ENCODE assay signal across 9 cellular contexts in the genomic region with DNA sequence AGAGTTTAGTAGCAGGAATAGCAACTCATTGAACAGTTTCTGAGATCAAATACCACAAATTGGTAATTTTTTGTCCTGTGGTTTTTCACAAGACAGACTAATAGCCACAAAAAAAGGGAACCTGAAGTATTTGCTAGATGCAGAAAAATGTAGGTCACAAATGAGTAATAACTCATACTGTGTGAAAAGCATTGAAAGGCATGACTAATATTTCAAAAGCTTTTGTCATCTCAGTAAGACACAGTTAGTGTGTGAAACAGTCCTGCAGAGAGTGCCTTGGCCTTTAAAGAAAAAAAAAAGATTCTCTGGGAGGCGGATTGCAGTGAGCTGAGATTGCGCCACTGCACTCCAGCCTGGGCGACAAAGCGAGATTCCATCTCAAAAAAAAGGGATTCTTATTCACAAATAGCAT. TPM values are rescaled to one million over a fixed set of nuclear protein-coding genes. Genes with fewer than 3 reads are reported as not detected.
DNase-seq lines count a peak whose midpoint lies in the region; ATAC-seq and TF ChIP-seq lines count a peak whose summit lies in the region.
"Had no signal": no experiment of that assay in that cellular context is flagged by ENCODE, and none has a peak within 500 bp of the region (broad histone marks: within the 10 kb centered on the region; RNA-seq: fewer than 3 reads in every experiment).

No MANE protein-coding gene starts in this region.

- H3K27me3 ChIP-seq in adipocyte (replicated peaks; ENCODE audit: control insufficient read depth, insufficient read depth, low read length): no peaks in the 10 kb centered on the region
- no peaks in the 10 kb centered on the region for H3K27me3 ChIP-seq in smooth muscle cell (ENCODE audit: low read depth)

- peaks cover 3% of the 10 kb centered on the region for H3K9me3 Mint-ChIP-seq in activated CD4-positive, alpha-beta T cell treated with anti-CD3 and anti-CD28 coated beads for 36 hours (ENCODE audit: low read depth)

- H3K4me1 Mint-ChIP-seq in activated CD4-positive, alpha-beta T cell treated with anti-CD3 and anti-CD28 coated beads for 36 hours: no peaks in the 10 kb centered on the region

- H3K9me3 ChIP-seq in adipocyte (ENCODE audit: control insufficient read depth, low read length) (peaks cover 9% of the 10 kb centered on the region), smooth muscle cell (replicated peaks; ENCODE audit: low read depth) (no peaks in the 10 kb centered on the region)

- ATAC-seq in activated CD4-positive, alpha-beta T cell treated with anti-CD3 and anti-CD28 coated beads for 36 hours: peak; percentile 64
- peak; percentile 100 for ATAC-seq in HG03139 (IDR thresholded peaks at IDR 0.05; ENCODE audit: unreplicated experiment)

- no peak overlapping the region for H2AFZ ChIP-seq in smooth muscle cell (ENCODE audit: low read depth)

- intact Hi-C loops in activated CD4-positive, alpha-beta T cell treated with anti-CD3 and anti-CD28 coated beads for 36 hours (cut with DNase I, micrococcal nuclease): loop anchor here in 1 of 2 experiments (5.0 kb wide), 1 partner anchor 749 kb away; no protein-coding TSS in a partner anchor

- TF ChIP-seq CTCF in smooth muscle cell (IDR thresholded peaks at IDR 0.05; ENCODE audit: borderline replicate concordance, insufficient read depth, poor library complexity, severe bottlenecking): no peak

- peak overlapping the region; percentile 71 for H3K27ac ChIP-seq in smooth muscle cell (ENCODE audit: low read depth)

- H3K4me1 ChIP-seq in adipocyte (ENCODE audit: control insufficient read depth, insufficient read depth, low read length): peaks cover 9% of the 10 kb centered on the region
- H3K4me1 ChIP-seq in smooth muscle cell (ENCODE audit: low read depth): no peaks in the 10 kb centered on the region

- no peak overlapping the region for H3K4me3 Mint-ChIP-seq in activated CD4-positive, alpha-beta T cell treated with anti-CD3 and anti-CD28 coated beads for 36 hours

- H3F3A ChIP-seq in smooth muscle cell (ENCODE audit: low read depth): no peaks in the 10 kb centered on the region

- POLR2A ChIA-PET in activated CD4-positive, alpha-beta T cell treated with anti-CD3 and anti-CD28 coated beads for 36 hours (lab: Charles Lee): no interaction called here

- 49% methylated on average over 4 of the region's 4 CpGs for WGBS in smooth muscle cell (ENCODE audit: low lambda C conversion rate)

- no peaks in the 10 kb centered on the region for H4K20me1 ChIP-seq in smooth muscle cell (ENCODE audit: low read depth)

- H3K27ac Mint-ChIP-seq in activated CD4-positive, alpha-beta T cell treated with anti-CD3 and anti-CD28 coated beads for 36 hours: no peak overlapping the region

- DNase-seq in activated CD4-positive, alpha-beta T cell treated with anti-CD3 and anti-CD28 coated beads for 36 hours: no peak
- DNase-seq in activated CD4-positive, alpha-beta T cell treated with anti-CD3 and anti-CD28 coated beads for 4 hours: no peak
- peak; percentile 66 for DNase-seq in adipocyte (ENCODE audit: low read depth)
- DNase-seq in smooth muscle cell (lab: John Stamatoyannopoulos, UW; ENCODE audit: unreplicated experiment): no peak
- DNase-seq in mucosa of gallbladder (ENCODE audit: low spot score): no peak
- no peak for DNase-seq in germinal center (ENCODE audit: low spot score)
- no peak for DNase-seq in activated T-cell treated with anti-CD3 and anti-CD28 coated beads for 4 hours

- H3K4me2 ChIP-seq in smooth muscle cell: peak overlapping the region; percentile 32

- H3K4me3 ChIP-seq in adipocyte (ENCODE audit: low read length): no peak overlapping the region
- H3K4me3 ChIP-seq in smooth muscle cell: no peak overlapping the region

- CTCF ChIA-PET in activated CD4-positive, alpha-beta T cell treated with anti-CD3 and anti-CD28 coated beads for 36 hours (lab: Charles Lee): interaction anchor here (0.7 kb wide), 1 partner anchor 34 kb away, joined by 3 read pairs; no protein-coding TSS in a partner anchor

- H3K36me3 ChIP-seq in adipocyte (ENCODE audit: control insufficient read depth, insufficient read depth, low read length, severe bottlenecking): no peaks in the 10 kb centered on the region
- no peaks in the 10 kb centered on the region for H3K36me3 ChIP-seq in smooth muscle cell (ENCODE audit: low read depth)

- no peak overlapping the region for H3K9ac ChIP-seq in adipocyte (ENCODE audit: low read length)
- H3K9ac ChIP-seq in smooth muscle cell (ENCODE audit: low read depth): no peak overlapping the region

- peaks cover 4% of the 10 kb centered on the region for H3K27me3 Mint-ChIP-seq in activated CD4-positive, alpha-beta T cell treated with anti-CD3 and anti-CD28 coated beads for 36 hours

- no peaks in the 10 kb centered on the region for H3K36me3 Mint-ChIP-seq in activated CD4-positive, alpha-beta T cell treated with anti-CD3 and anti-CD28 coated beads for 36 hours (ENCODE audit: low read depth)

- no peaks in the 10 kb centered on the region for H3K79me2 ChIP-seq in smooth muscle cell (ENCODE audit: low read depth)

RNA-seq across cellular contexts. Expression of gene SLC25A31, which starts 31.4 kb away (rescaled TPM):
- not detected for total RNA-seq in activated CD4-positive, alpha-beta T cell treated with anti-CD3 and anti-CD28 coated beads for 36 hours
- total RNA-seq in smooth muscle cell (not detected in 2 replicates), mucosa of gallbladder (not detected)
- polyA plus RNA-seq in smooth muscle cell: not detected in 2 replicates
- polyA plus RNA-seq: AG04450 had no signal
